1 cellular context compared by ENCODE assay signal in genomic region chr6:158021376-158021775, GRCh38.
TF ChIP-seq lines count a peak whose summit lies in the region.

No MANE protein-coding gene starts in this region.

TF ChIP-seq in H1, 55 proteins besides CTCF, POLR2A, EP300 and RAD21:
- no peak for TF ChIP-seq CTBP2 (IDR thresholded peaks at IDR 0.05; ENCODE audit: borderline replicate concordance, insufficient read depth, insufficient read length, low read length)
- TF ChIP-seq BCL11A (IDR thresholded peaks at IDR 0.05; ENCODE audit: low read depth in 2 of 2, low read length in 2 of 2) = no peak
- no peak for TF ChIP-seq CHD2 (IDR thresholded peaks at IDR 0.05; ENCODE audit: low read length)
- no peak for TF ChIP-seq RNF2 (IDR thresholded peaks at IDR 0.05; ENCODE audit: borderline replicate concordance, low read depth, low read length, missing control alignments, poor library complexity, severe bottlenecking)
- TF ChIP-seq SIRT6 (IDR thresholded peaks at IDR 0.05; ENCODE audit: low read length) = no peak
- TF ChIP-seq GTF2F1 (IDR thresholded peaks at IDR 0.05; ENCODE audit: borderline replicate concordance, low read depth, low read length) = no peak
- TF ChIP-seq, protein P1, sequence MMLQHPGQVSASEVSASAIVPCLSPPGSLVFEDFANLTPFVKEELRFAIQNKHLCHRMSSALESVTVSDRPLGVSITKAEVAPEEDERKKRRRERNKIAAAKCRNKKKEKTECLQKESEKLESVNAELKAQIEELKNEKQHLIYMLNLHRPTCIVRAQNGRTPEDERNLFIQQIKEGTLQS (IDR thresholded peaks at IDR 0.05; ENCODE audit: insufficient read depth, low read depth, low read length) = no peak
- TF ChIP-seq TAF7 (optimal IDR thresholded peaks at IDR 0.05; ENCODE audit: borderline replicate concordance, low read depth, low read length) = no peak
- no peak for TF ChIP-seq YY1 (IDR thresholded peaks at IDR 0.05; ENCODE audit: low read depth, low read length)
- TF ChIP-seq CEBPB (IDR thresholded peaks at IDR 0.05; ENCODE audit: low read depth, low read length) = no peak
- TF ChIP-seq PHF8 (conservative IDR thresholded peaks at IDR 0.05; ENCODE audit: low read depth, low read length) = no peak
- TF ChIP-seq SP2 (IDR thresholded peaks at IDR 0.05; ENCODE audit: low read length) = no peak
- no peak for TF ChIP-seq RBBP5 (IDR thresholded peaks at IDR 0.05; ENCODE audit: borderline replicate concordance, low read depth, low read length)
- TF ChIP-seq TBP (IDR thresholded peaks at IDR 0.05; ENCODE audit: low read depth, low read length) = no peak
- TF ChIP-seq BRCA1 (IDR thresholded peaks at IDR 0.05; ENCODE audit: low read depth, low read length) = no peak
- no peak for TF ChIP-seq MAX (IDR thresholded peaks at IDR 0.05)
